In the genomic region with DNA sequence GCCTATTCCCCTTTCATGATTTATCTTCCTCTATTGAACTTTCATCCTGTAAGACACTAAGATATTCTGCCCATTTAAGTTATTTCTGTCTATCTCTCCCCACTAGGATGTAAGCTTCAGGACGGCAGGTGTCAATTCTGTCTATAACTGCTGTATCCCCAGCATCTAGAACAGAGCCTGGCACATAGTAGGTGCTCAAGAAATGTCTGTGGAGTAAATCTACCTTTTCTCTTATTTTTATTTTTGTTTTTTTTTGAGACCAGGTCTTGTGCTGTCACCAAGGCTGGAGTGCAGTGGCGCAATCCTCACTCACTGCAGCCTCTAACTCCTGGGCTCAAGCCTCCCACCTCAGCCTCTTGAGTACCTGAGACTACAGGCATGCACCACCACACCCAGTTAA, we compare ENCODE assay signal across 13 cellular contexts. TPM values are rescaled to one million over a fixed set of nuclear protein-coding genes. Genes with fewer than 3 reads are reported as not detected.
"Had no signal": no experiment of that assay in that cellular context is flagged by ENCODE, and none has a peak within 500 bp of the region (broad histone marks: within the 10 kb centered on the region; RNA-seq: fewer than 3 reads in every experiment).

No MANE protein-coding gene starts in this region.

- H3K27ac ChIP-seq: esophagus squamous epithelium, SK-N-MC, uterus had no signal

- H3K36me3 ChIP-seq: uterus had no signal

- H3K27ac Mint-ChIP-seq: WTC11 had no signal

- DNase-seq: activated effector memory CD4-positive, alpha-beta T cell treated with anti-CD3 and anti-CD28 coated beads, Interleukin-2, amount 50 U/mL, for 16 hours; esophagus squamous epithelium; foreskin fibroblast; mammary epithelial cell; stimulated activated CD4-positive, alpha-beta T cell treated with anti-CD3 and anti-CD28 coated beads, Interleukin-12 subunit alpha, Interleukin-12 subunit beta, amount 100 ng/mL, for 4 hours; uterus had no signal

- ATAC-seq: WTC11 had no signal

- H3K4me1 ChIP-seq: uterus had no signal

- H3K9me3 Mint-ChIP-seq: WTC11 had no signal

- H3K4me3 Mint-ChIP-seq: WTC11 had no signal

- H3K4me3 ChIP-seq: esophagus squamous epithelium, SK-N-MC, uterus had no signal

- H3K9me3 ChIP-seq: esophagus squamous epithelium, uterus had no signal

- H3K27me3 ChIP-seq: uterus had no signal

RNA-seq across cellular contexts. Expression of a gene that starts 5.6 kb away (rescaled TPM):
- total RNA-seq: astrocyte, mammary epithelial cell, osteoblast, pulmonary artery endothelial cell had no signal
- polyA plus RNA-seq: neural cell had no signal

RNA-seq across cellular contexts. Expression of a gene that starts 30.5 kb away (rescaled TPM):
- total RNA-seq: osteoblast, pulmonary artery endothelial cell had no signal

RNA-seq across cellular contexts. Expression of a gene that starts 49.2 kb away (rescaled TPM):
- total RNA-seq: astrocyte; mammary epithelial cell; osteoblast; pulmonary artery endothelial cell; T-helper 1 cell treated with Interleukin-12 subunit alpha and Interleukin-12 subunit beta and Interleukin-4 antibody, amounts not matched to agents 30 ng/mL and 1 ng/mL, for 36 hours; uterus; WTC11 had no signal
- polyA plus RNA-seq: mammary epithelial cell, neural cell had no signal
